14 cellular contexts compared by ENCODE assay signal in the genomic region with DNA sequence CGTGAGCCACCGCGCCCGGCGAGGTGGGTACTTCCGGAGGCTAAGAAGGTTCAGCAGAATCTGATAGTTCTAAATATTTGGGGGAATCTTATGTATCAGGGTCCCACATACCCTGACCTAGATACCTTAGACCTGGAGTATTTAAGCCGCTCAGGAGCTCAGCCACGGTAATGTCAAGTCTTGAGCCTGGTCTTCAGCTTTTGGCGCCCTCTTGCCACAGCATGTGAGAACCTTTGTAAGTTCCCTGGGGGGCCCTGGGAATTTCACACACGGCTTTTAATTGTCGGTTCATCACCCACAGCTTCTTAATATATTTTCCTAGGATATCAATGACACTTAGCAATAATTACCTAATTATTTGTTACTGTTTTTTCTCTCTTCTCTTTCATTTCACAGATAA.
A peak's percentile ranks its signal among the peaks of the same experiment; 100 is the strongest.
DNase-seq lines count a peak whose midpoint lies in the region; ATAC-seq, FAIRE-seq and TF ChIP-seq lines count a peak whose summit lies in the region.
"Had no signal": no experiment of that assay in that cellular context is flagged by ENCODE, and none has a peak within 500 bp of the region (broad histone marks: within the 10 kb centered on the region; RNA-seq: fewer than 3 reads in every experiment).

No MANE protein-coding gene starts in this region.

- no peaks in the 10 kb centered on the region for H3K79me2 ChIP-seq in K562 (ENCODE audit: control insufficient read depth, insufficient read depth, low read length)

- H3K9me3 ChIP-seq in K562 (replicated peaks; ENCODE audit: control insufficient read depth, insufficient read depth, low read depth, low read length) (no peaks in the 10 kb centered on the region), testis (no peaks in the 10 kb centered on the region), pancreas (no peaks in the 10 kb centered on the region)

- TF ChIP-seq POLR2A in NB4 (IDR thresholded peaks at IDR 0.05; ENCODE audit: extremely low read depth, insufficient read length), result no peak
- TF ChIP-seq POLR2A in K562 (conservative IDR thresholded peaks at IDR 0.05), result no peak
- TF ChIP-seq POLR2A in testis (IDR thresholded peaks at IDR 0.05), result no peak

- H4K20me1 ChIP-seq in K562 (replicated peaks; ENCODE audit: control insufficient read depth, insufficient read depth, low read length), result no peaks in the 10 kb centered on the region

- no peak for TF ChIP-seq RAD21 in K562 (CRISPR knock-in tag; conservative IDR thresholded peaks at IDR 0.05 in 1 of 2, IDR thresholded peaks at IDR 0.05 in 1 of 2)

- DNase-seq in GM12865 (ENCODE audit: low read depth) (peak; percentile 65), NB4 (ENCODE audit: low read depth) (peak; percentile 36), K562 (ENCODE audit: extremely low read depth in 1 of 4, low spot score in 3 of 4) (peak in 2 of 4 experiments; percentile 23 to 30), testis (peak; percentile 18), NCI-H2107 (lab: John Stamatoyannopoulos, UW) (no peak), pancreas (no peak)
- no peak for DNase-seq in stimulated activated CD4-positive, alpha-beta T cell treated with anti-CD3 and anti-CD28 coated beads, Interleukin-12 subunit alpha, Interleukin-12 subunit beta, amount 100 ng/mL, for 4 hours
- DNase-seq: KBM-7, NCI-H1105, NCI-H1930, NCI-H2171 treated with DMSO at 0.1 percent for 48 hours had no signal

- H3K9ac ChIP-seq in K562 (ENCODE audit: insufficient read depth in 1 of 2, low read depth in 2 of 2, low read length in 2 of 2), result no peak overlapping the region

- H3K4me2 ChIP-seq in K562 (ENCODE audit: insufficient read depth, low read length), result no peak overlapping the region

- no peak overlapping the region for H2AFZ ChIP-seq in K562 (ENCODE audit: low read depth, low read length)

- H3K27ac ChIP-seq in K562 (ENCODE audit: extremely low read depth, low read depth, low read length), result no peak overlapping the region
- H3K27ac ChIP-seq in testis, result no peak overlapping the region
- H3K27ac ChIP-seq in pancreas, result no peak overlapping the region

- POLR2A ChIA-PET in K562 (lab: Yijun Ruan, JAX), result no interaction called here

- H3K9me1 ChIP-seq in K562 (ENCODE audit: control insufficient read depth, insufficient read depth, low read length), result no peaks in the 10 kb centered on the region

- TF ChIP-seq EP300 in K562 (IDR thresholded peaks at IDR 0.05; ENCODE audit: low read length), result no peak

- ATAC-seq in K562 (peak; percentile 54; the same call in 1 of the 3 replicates), pancreas (no peak)
- ATAC-seq: GM12878 had no signal

- in situ Hi-C loops in K562 (cut with MboI), result no loop called here

- H3K4me1 ChIP-seq in K562 (replicated peaks in 1 of 2; ENCODE audit: control insufficient read depth in 2 of 2, insufficient read depth in 2 of 2, low read length in 2 of 2) (no peaks in the 10 kb centered on the region), testis (no peaks in the 10 kb centered on the region), pancreas (no peaks in the 10 kb centered on the region)

- no peaks in the 10 kb centered on the region for H3K36me3 ChIP-seq in K562 (ENCODE audit: control insufficient read depth, insufficient read depth, low read length)
- no peaks in the 10 kb centered on the region for H3K36me3 ChIP-seq in testis (ENCODE audit: low read depth, missing control alignments)
- no peaks in the 10 kb centered on the region for H3K36me3 ChIP-seq in pancreas

- H3K27me3 ChIP-seq in K562 (ENCODE audit: control insufficient read depth in 2 of 2, insufficient read depth in 2 of 2, low read length in 2 of 2) (peaks cover 0 to 12% of the 10 kb centered on the region in 2 experiments; a peak in 1 of 5 replicates), testis (no peaks in the 10 kb centered on the region), pancreas (peaks cover 0 to 2% (median 0%) of the 10 kb centered on the region in 4 donors)

- H3K4me3 ChIP-seq in GM12865 (ENCODE audit: low read depth, low read length), result no peak overlapping the region
- no peak overlapping the region for H3K4me3 ChIP-seq in NB4 (ENCODE audit: low read depth, low read length)
- H3K4me3 ChIP-seq in K562, result no peak overlapping the region
- no peak overlapping the region for H3K4me3 ChIP-seq in testis
- H3K4me3 ChIP-seq in pancreas, result no peak overlapping the region
- H3K4me3 ChIP-seq: GM12878 had no signal

- intact Hi-C loops in K562 (cut with micrococcal nuclease) (no loop called here), testis (cut with DNase I; ENCODE audit: low total_unique reads) (no loop called here), pancreas (cut with DNase I) (no loop called here)

- no peak for TF ChIP-seq CTCF in GM12865 (IDR thresholded peaks at IDR 0.05; ENCODE audit: insufficient read depth, low read depth, low read length, missing control alignments)
- no peak for TF ChIP-seq CTCF in NB4 (IDR thresholded peaks at IDR 0.05; ENCODE audit: low read depth, low read length)
- peak in 2 of 3 experiments; percentile 12 to 16; a peak in 1 of 6 replicates for TF ChIP-seq CTCF in K562 (IDR thresholded peaks at IDR 0.05 in 2 of 3, conservative IDR thresholded peaks at IDR 0.05 in 1 of 3; ENCODE audit: insufficient read depth in 2 of 3, low read depth in 1 of 3, low read length in 3 of 3)
- TF ChIP-seq CTCF in testis (IDR thresholded peaks at IDR 0.05), result no peak
- TF ChIP-seq CTCF in pancreas (IDR thresholded peaks at IDR 0.05), result no peak

- no TSS peak for BruUV-seq in K562 (replicated peaks; lab: Mats Ljungman, UMichigan)

- FAIRE-seq in K562 (lab: Jason Lieb, UNC), result no peak
- no peak for FAIRE-seq in pancreas (lab: Jason Lieb, UNC)
- FAIRE-seq: GM12878, GM18507, HTR-8/SVneo had no signal

- CTCF ChIA-PET in K562 (lab: Yijun Ruan, JAX; ENCODE audit: low intra/inter-chr PET ratio), result no interaction called here

- whole genome bisulfite sequencing in K562 (ENCODE audit: insufficient coverage, low coverage, missing lambda C conversion rate), result 1% methylated on average over 11 of the region's 11 CpGs
- WGBS in testis, 2 donors, result 69 to 73% methylated on average over 11 of the region's 11 CpGs
- WGBS in pancreas, 2 donors, result 75 to 77% methylated on average over 11 of the region's 11 CpGs

TF ChIP-seq in K562, 482 proteins besides CTCF, POLR2A, EP300 and RAD21 (continues in another document):
- TF ChIP-seq, protein P1, sequence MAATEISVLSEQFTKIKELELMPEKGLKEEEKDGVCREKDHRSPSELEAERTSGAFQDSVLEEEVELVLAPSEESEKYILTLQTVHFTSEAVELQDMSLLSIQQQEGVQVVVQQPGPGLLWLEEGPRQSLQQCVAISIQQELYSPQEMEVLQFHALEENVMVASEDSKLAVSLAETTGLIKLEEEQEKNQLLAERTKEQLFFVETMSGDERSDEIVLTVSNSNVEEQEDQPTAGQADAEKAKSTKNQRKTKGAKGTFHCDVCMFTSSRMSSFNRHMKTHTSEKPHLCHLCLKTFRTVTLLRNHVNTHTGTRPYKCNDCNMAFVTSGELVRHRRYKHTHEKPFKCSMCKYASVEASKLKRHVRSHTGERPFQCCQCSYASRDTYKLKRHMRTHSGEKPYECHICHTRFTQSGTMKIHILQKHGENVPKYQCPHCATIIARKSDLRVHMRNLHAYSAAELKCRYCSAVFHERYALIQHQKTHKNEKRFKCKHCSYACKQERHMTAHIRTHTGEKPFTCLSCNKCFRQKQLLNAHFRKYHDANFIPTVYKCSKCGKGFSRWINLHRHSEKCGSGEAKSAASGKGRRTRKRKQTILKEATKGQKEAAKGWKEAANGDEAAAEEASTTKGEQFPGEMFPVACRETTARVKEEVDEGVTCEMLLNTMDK (IDR thresholded peaks at IDR 0.05; ENCODE audit: borderline replicate concordance, insufficient read depth, low read depth, low read length, poor library complexity, severe bottlenecking), result no peak
- TF ChIP-seq, protein P2, sequence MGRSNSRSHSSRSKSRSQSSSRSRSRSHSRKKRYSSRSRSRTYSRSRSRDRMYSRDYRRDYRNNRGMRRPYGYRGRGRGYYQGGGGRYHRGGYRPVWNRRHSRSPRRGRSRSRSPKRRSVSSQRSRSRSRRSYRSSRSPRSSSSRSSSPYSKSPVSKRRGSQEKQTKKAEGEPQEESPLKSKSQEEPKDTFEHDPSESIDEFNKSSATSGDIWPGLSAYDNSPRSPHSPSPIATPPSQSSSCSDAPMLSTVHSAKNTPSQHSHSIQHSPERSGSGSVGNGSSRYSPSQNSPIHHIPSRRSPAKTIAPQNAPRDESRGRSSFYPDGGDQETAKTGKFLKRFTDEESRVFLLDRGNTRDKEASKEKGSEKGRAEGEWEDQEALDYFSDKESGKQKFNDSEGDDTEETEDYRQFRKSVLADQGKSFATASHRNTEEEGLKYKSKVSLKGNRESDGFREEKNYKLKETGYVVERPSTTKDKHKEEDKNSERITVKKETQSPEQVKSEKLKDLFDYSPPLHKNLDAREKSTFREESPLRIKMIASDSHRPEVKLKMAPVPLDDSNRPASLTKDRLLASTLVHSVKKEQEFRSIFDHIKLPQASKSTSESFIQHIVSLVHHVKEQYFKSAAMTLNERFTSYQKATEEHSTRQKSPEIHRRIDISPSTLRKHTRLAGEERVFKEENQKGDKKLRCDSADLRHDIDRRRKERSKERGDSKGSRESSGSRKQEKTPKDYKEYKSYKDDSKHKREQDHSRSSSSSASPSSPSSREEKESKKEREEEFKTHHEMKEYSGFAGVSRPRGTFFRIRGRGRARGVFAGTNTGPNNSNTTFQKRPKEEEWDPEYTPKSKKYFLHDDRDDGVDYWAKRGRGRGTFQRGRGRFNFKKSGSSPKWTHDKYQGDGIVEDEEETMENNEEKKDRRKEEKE (IDR thresholded peaks at IDR 0.05; ENCODE audit: borderline replicate concordance in 1 of 2, control insufficient read depth in 1 of 2, low read depth in 2 of 2, low read length in 1 of 2), result no peak

Comparison
In these comparisons a context has a peak if more than half of its experiments do, and no peak if none do; other contexts are left out.
1. DNase-seq: peak in GM12865 (single experiment), NB4 (single experiment) and testis (single experiment); none in NCI-H2107 (single experiment), stimulated activated CD4-positive, alpha-beta T cell treated with anti-CD3 and anti-CD28 coated beads, Interleukin-12 subunit alpha, Interleukin-12 subunit beta, amount 100 ng/mL, for 4 hours (single experiment) and pancreas (0 of 6).
2. CTCF ChIP-seq: peak in K562 (2 of 3); none in GM12865 (single experiment), NB4 (single experiment), testis (0 of 3) and pancreas (0 of 4).